10 cellular contexts compared by ENCODE assay signal in genomic region chr4:15906024-15906443, GRCh38. TPM values are rescaled to one million over a fixed set of nuclear protein-coding genes. Genes with fewer than 3 reads are reported as not detected.
DNase-seq lines count a peak whose midpoint lies in the region; ATAC-seq and TF ChIP-seq lines count a peak whose summit lies in the region.
"Had no signal": no experiment of that assay in that cellular context is flagged by ENCODE, and none has a peak within 500 bp of the region (broad histone marks: within the 10 kb centered on the region; RNA-seq: fewer than 3 reads in every experiment).

No MANE protein-coding gene starts in this region.

- H3K4me3 Mint-ChIP-seq in neural crest cell: peak overlapping the region; percentile 55
- H3K4me3 Mint-ChIP-seq: effector memory CD8-positive, alpha-beta T cell; T-helper 1 cell treated with Interleukin-12 subunit alpha and Interleukin-12 subunit beta and Interleukin-4 antibody, amounts not matched to agents 30 μg/mL and 1 μg/mL, for 36 hours had no signal

- H3K36me3 Mint-ChIP-seq in neural crest cell (ENCODE audit: low read depth): peaks cover 6% of the 10 kb centered on the region

- no peak for ATAC-seq in GM21723 (IDR thresholded peaks at IDR 0.05; ENCODE audit: unreplicated experiment)
- ATAC-seq in GM18867 (IDR thresholded peaks at IDR 0.05; ENCODE audit: unreplicated experiment): no peak
- ATAC-seq: effector memory CD8-positive, alpha-beta T cell had no signal

- no peak overlapping the region for H3K27ac Mint-ChIP-seq in neural crest cell (ENCODE audit: unreplicated experiment)
- H3K27ac Mint-ChIP-seq: effector memory CD8-positive, alpha-beta T cell; T-helper 1 cell treated with Interleukin-12 subunit alpha and Interleukin-12 subunit beta and Interleukin-4 antibody, amounts not matched to agents 30 μg/mL and 1 μg/mL, for 36 hours had no signal

- no peaks in the 10 kb centered on the region for H3K27me3 Mint-ChIP-seq in neural crest cell (ENCODE audit: low read depth)

- peaks cover 4% of the 10 kb centered on the region for H3K4me1 Mint-ChIP-seq in neural crest cell

- H3K9me3 Mint-ChIP-seq in neural crest cell: peaks cover 16% of the 10 kb centered on the region
- H3K9me3 Mint-ChIP-seq: effector memory CD8-positive, alpha-beta T cell had no signal

- DNase-seq in DMS153 (lab: John Stamatoyannopoulos, UW): peak; percentile 71
- peak; percentile 79 for DNase-seq in NCI-H2029 (lab: John Stamatoyannopoulos, UW)
- DNase-seq in epithelial cell of esophagus (ENCODE audit: low read depth): peak; percentile 100
- no peak for DNase-seq in neural crest cell (ENCODE audit: low read depth, low spot score)
- no peak for DNase-seq in T-helper 9 cell
- DNase-seq in GM03348 (ENCODE audit: low spot score): no peak
- DNase-seq: effector memory CD8-positive, alpha-beta T cell had no signal

- TF ChIP-seq CTCF in epithelial cell of esophagus (IDR thresholded peaks at IDR 0.05; ENCODE audit: insufficient read depth, low read depth, low read length, missing control alignments) (no peak), neural crest cell (conservative IDR thresholded peaks at IDR 0.05) (no peak)

- H3K4me3 ChIP-seq in epithelial cell of esophagus (ENCODE audit: low read length): no peak overlapping the region

RNA-seq across cellular contexts. Expression of gene FGFBP1, which starts 32.5 kb away (rescaled TPM):
- total RNA-seq in neural crest cell: not detected in 2 replicates

RNA-seq across cellular contexts. Expression of gene FGFBP2, which starts 56.9 kb away (rescaled TPM):
- total RNA-seq in neural crest cell: 0.28 TPM in 1 of 2 replicates, not detected in the other

Comparison
In these comparisons a context has a peak if more than half of its experiments do, and no peak if none do; other contexts are left out.
1. DNase-seq: peak in DMS153 (single experiment), NCI-H2029 (single experiment) and epithelial cell of esophagus (single experiment); none in neural crest cell (single experiment), T-helper 9 cell (single experiment) and GM03348 (single experiment).